In genomic region chr6:73694711-73695411, GRCh38 we compare ENCODE assay signal across 9 cellular contexts. TPM values are rescaled to one million over a fixed set of nuclear protein-coding genes. Genes with fewer than 3 reads are reported as not detected.
DNase-seq lines count a peak whose midpoint lies in the region; ATAC-seq and TF ChIP-seq lines count a peak whose summit lies in the region.
"Had no signal": no experiment of that assay in that cellular context is flagged by ENCODE, and none has a peak within 500 bp of the region (broad histone marks: within the 10 kb centered on the region; RNA-seq: fewer than 3 reads in every experiment).

No MANE protein-coding gene starts in this region.

- peaks cover 33% of the 10 kb centered on the region for H3K27me3 Mint-ChIP-seq in activated CD8-positive, alpha-beta memory T cell treated with anti-CD3 and anti-CD28 coated beads, Interleukin-2, amount 10 ng/mL, durations not matched to agents 7 days and 5 days
- peaks cover 20% of the 10 kb centered on the region for H3K27me3 Mint-ChIP-seq in activated naive CD8-positive, alpha-beta T cell treated with anti-CD3 and anti-CD28 coated beads, Interleukin-2, amount 10 ng/mL, durations not matched to agents 7 days and 5 days
- H3K27me3 Mint-ChIP-seq in immature natural killer cell (ENCODE audit: low read depth in 3 of 3): peaks cover 0 to 2% (median 0%) of the 10 kb centered on the region in 3 donors

- 33 to 41% methylated on average over 5 of the region's 5 CpGs for WGBS in lower leg skin, 2 donors

- TF ChIP-seq POLR2A in lower leg skin (IDR thresholded peaks at IDR 0.05): no peak

- peak overlapping the region; percentile 78 for H3K4me3 Mint-ChIP-seq in activated CD8-positive, alpha-beta memory T cell treated with anti-CD3 and anti-CD28 coated beads, Interleukin-2, amount 10 ng/mL, durations not matched to agents 7 days and 5 days
- H3K4me3 Mint-ChIP-seq in activated naive CD8-positive, alpha-beta T cell treated with anti-CD3 and anti-CD28 coated beads, Interleukin-2, amount 10 ng/mL, durations not matched to agents 7 days and 5 days: peak overlapping the region; percentile 87
- peak overlapping the region; percentile 75 to 82 (median 79) for H3K4me3 Mint-ChIP-seq in immature natural killer cell

- H3K9me3 Mint-ChIP-seq in activated CD8-positive, alpha-beta memory T cell treated with anti-CD3 and anti-CD28 coated beads, Interleukin-2, amount 10 ng/mL, durations not matched to agents 7 days and 5 days (ENCODE audit: low read depth): no peaks in the 10 kb centered on the region
- H3K9me3 Mint-ChIP-seq in activated naive CD8-positive, alpha-beta T cell treated with anti-CD3 and anti-CD28 coated beads, Interleukin-2, amount 10 ng/mL, durations not matched to agents 7 days and 5 days: no peaks in the 10 kb centered on the region
- H3K9me3 Mint-ChIP-seq in immature natural killer cell: peaks cover 0 to 2% (median 0%) of the 10 kb centered on the region in 6 donors
- H3K9me3 Mint-ChIP-seq: CD4-positive, CD25-positive, alpha-beta regulatory T cell had no signal

- DNase-seq in activated CD8-positive, alpha-beta memory T cell treated with anti-CD3 and anti-CD28 coated beads, Interleukin-2, amount 10 ng/mL, durations not matched to agents 7 days and 5 days: no peak
- no peak for DNase-seq in activated CD8-positive, alpha-beta memory T cell treated with anti-CD3 and anti-CD28 coated beads, Interleukin-2, amount 50 U/mL, for 4 hours
- DNase-seq in activated naive CD8-positive, alpha-beta T cell treated with anti-CD3 and anti-CD28 coated beads, Interleukin-2, amount 10 ng/mL, durations not matched to agents 7 days and 5 days: no peak
- no peak for DNase-seq in immature natural killer cell
- no peak for DNase-seq in lower leg skin (ENCODE audit: low spot score in 2 of 2)
- no peak for DNase-seq in left lobe of liver (ENCODE audit: low spot score)
- DNase-seq in NCI-H1417 treated with DMSO at 0.1 percent for 48 hours (lab: John Stamatoyannopoulos, UW): no peak

- CTCF ChIA-PET in activated CD8-positive, alpha-beta memory T cell treated with anti-CD3 and anti-CD28 coated beads, Interleukin-2, amount 10 ng/mL, durations not matched to agents 7 days and 5 days (lab: Charles Lee): no interaction called here

- no peak for TF ChIP-seq CTCF in lower leg skin (IDR thresholded peaks at IDR 0.05)

- no peak for ATAC-seq in activated CD8-positive, alpha-beta memory T cell treated with anti-CD3 and anti-CD28 coated beads, Interleukin-2, amount 10 ng/mL, durations not matched to agents 7 days and 5 days
- ATAC-seq in activated naive CD8-positive, alpha-beta T cell treated with anti-CD3 and anti-CD28 coated beads, Interleukin-2, amount 10 ng/mL, durations not matched to agents 7 days and 5 days (ENCODE audit: low read depth): no peak
- ATAC-seq in left lobe of liver: no peak

- H3K36me3 Mint-ChIP-seq in activated CD8-positive, alpha-beta memory T cell treated with anti-CD3 and anti-CD28 coated beads, Interleukin-2, amount 10 ng/mL, durations not matched to agents 7 days and 5 days: peaks cover 8% of the 10 kb centered on the region
- H3K36me3 Mint-ChIP-seq in activated naive CD8-positive, alpha-beta T cell treated with anti-CD3 and anti-CD28 coated beads, Interleukin-2, amount 10 ng/mL, durations not matched to agents 7 days and 5 days: no peaks in the 10 kb centered on the region
- H3K36me3 Mint-ChIP-seq in immature natural killer cell: no peaks in the 10 kb centered on the region
- H3K36me3 Mint-ChIP-seq: CD4-positive, CD25-positive, alpha-beta regulatory T cell had no signal

- peak overlapping the region; percentile 73 for H3K27ac Mint-ChIP-seq in activated CD8-positive, alpha-beta memory T cell treated with anti-CD3 and anti-CD28 coated beads, Interleukin-2, amount 10 ng/mL, durations not matched to agents 7 days and 5 days
- no peak overlapping the region for H3K27ac Mint-ChIP-seq in activated naive CD8-positive, alpha-beta T cell treated with anti-CD3 and anti-CD28 coated beads, Interleukin-2, amount 10 ng/mL, durations not matched to agents 7 days and 5 days
- peak overlapping the region in 1 of 6 donors; percentile 2 for H3K27ac Mint-ChIP-seq in immature natural killer cell

- POLR2A ChIA-PET in activated naive CD8-positive, alpha-beta T cell treated with anti-CD3 and anti-CD28 coated beads, Interleukin-2, amount 10 ng/mL, durations not matched to agents 7 days and 5 days (lab: Charles Lee): interaction anchor here (0.9 kb wide), 1 partner anchor 41 kb away, joined by 3 read pairs; the partner anchor contains the start of gene SLC17A5

- H3K27ac ChIP-seq in temporal lobe (ENCODE audit: low read depth, low read length): peak overlapping the region; percentile 83

- intact Hi-C loops in lower leg skin (cut with DNase I; ENCODE audit: low total_unique reads): no loop called here

- peaks cover 23% of the 10 kb centered on the region for H3K4me1 Mint-ChIP-seq in activated CD8-positive, alpha-beta memory T cell treated with anti-CD3 and anti-CD28 coated beads, Interleukin-2, amount 10 ng/mL, durations not matched to agents 7 days and 5 days
- peaks cover 21% of the 10 kb centered on the region for H3K4me1 Mint-ChIP-seq in activated naive CD8-positive, alpha-beta T cell treated with anti-CD3 and anti-CD28 coated beads, Interleukin-2, amount 10 ng/mL, durations not matched to agents 7 days and 5 days
- H3K4me1 Mint-ChIP-seq in immature natural killer cell: peaks cover 11 to 26% of the 10 kb centered on the region in 2 donors

- H3K4me3 ChIP-seq in lower leg skin (ENCODE audit: low read depth, poor library complexity, severe bottlenecking): no peak overlapping the region

RNA-seq across cellular contexts. Expression of gene CD109, which starts 1.1 kb away (rescaled TPM):
- 10 to 100 TPM in 1 of 2 experiments, 1 to 10 TPM in 1; 1.7 to 11.2 TPM for total RNA-seq in activated CD8-positive, alpha-beta memory T cell treated with anti-CD3 and anti-CD28 coated beads, Interleukin-2, amount 10 ng/mL, durations not matched to agents 7 days and 5 days
- total RNA-seq in activated naive CD8-positive, alpha-beta T cell treated with anti-CD3 and anti-CD28 coated beads, Interleukin-2, amount 10 ng/mL, durations not matched to agents 7 days and 5 days: 1 to 10 TPM; 1.6 to 1.8 TPM
- polyA plus RNA-seq in immature natural killer cell: under 1 TPM in 2 of 3 donors, not detected in 1; 0.04 to 0.09 TPM
- 3.0 TPM for total RNA-seq in temporal lobe
- total RNA-seq in lower leg skin: 10 to 100 TPM; 26.1 to 51.7 (median 33.3) TPM
- total RNA-seq in left lobe of liver: 0.33 TPM

RNA-seq across cellular contexts. Expression of gene SLC17A5, which starts 41.1 kb away (rescaled TPM):
- total RNA-seq in activated CD8-positive, alpha-beta memory T cell treated with anti-CD3 and anti-CD28 coated beads, Interleukin-2, amount 10 ng/mL, durations not matched to agents 7 days and 5 days: 1 to 10 TPM; 3.9 to 5.6 TPM
- 1 to 10 TPM; 9.2 to 9.3 TPM for total RNA-seq in activated naive CD8-positive, alpha-beta T cell treated with anti-CD3 and anti-CD28 coated beads, Interleukin-2, amount 10 ng/mL, durations not matched to agents 7 days and 5 days
- polyA plus RNA-seq in immature natural killer cell: 1 to 10 TPM; 3.0 to 9.4 (median 5.9) TPM
- total RNA-seq in temporal lobe: 17.0 TPM
- total RNA-seq in lower leg skin: 10 to 100 TPM; 11.3 to 13.2 (median 12.2) TPM
- total RNA-seq in left lobe of liver: 10.0 TPM
